Comparison of ENCODE assay signal across 18 cellular contexts in genomic region chrX:69150294-69150960, GRCh38. TPM values are rescaled to one million over a fixed set of nuclear protein-coding genes. Genes with fewer than 3 reads are reported as not detected.
DNase-seq lines count a peak whose midpoint lies in the region; ATAC-seq, FAIRE-seq and TF ChIP-seq lines count a peak whose summit lies in the region.
"Had no signal": no experiment of that assay in that cellular context is flagged by ENCODE, and none has a peak within 500 bp of the region (broad histone marks: within the 10 kb centered on the region; RNA-seq: fewer than 3 reads in every experiment).

No MANE protein-coding gene starts in this region.

- peak overlapping the region; percentile 60 for H3K9ac ChIP-seq in ES-I3 (ENCODE audit: low read depth, low read length)
- H3K9ac ChIP-seq in H1 (replicated peaks in 1 of 4; ENCODE audit: extremely low read depth in 1 of 4, low read depth in 3 of 4, low read length in 3 of 4) = peak overlapping the region in 3 of 4 experiments; percentile 8 to 34 (median 30); a peak in 3 of 7 replicates
- H3K9ac ChIP-seq in neural progenitor cell = no peak overlapping the region

- H2BK15ac ChIP-seq in H1 (ENCODE audit: low read length) = no peak overlapping the region

- peak overlapping the region; percentile 98 for H2BK5ac ChIP-seq in H1 (ENCODE audit: low read depth, low read length)

- H3K4me1 Mint-ChIP-seq in neural progenitor cell (peaks cover 50% of the 10 kb centered on the region), T-cell (no peaks in the 10 kb centered on the region)
- H3K4me1 Mint-ChIP-seq: naive thymus-derived CD4-positive, alpha-beta T cell had no signal

- TF ChIP-seq EP300 in H1 (IDR thresholded peaks at IDR 0.05; ENCODE audit: borderline replicate concordance in 1 of 2, low read depth in 2 of 2, low read length in 2 of 2) = no peak

- H4K5ac ChIP-seq in H1 (ENCODE audit: insufficient read length, low read depth, low read length) = peak overlapping the region; percentile 83

- H3K27me3 Mint-ChIP-seq in neural progenitor cell (ENCODE audit: insufficient read depth, low read depth) (peaks cover 5% of the 10 kb centered on the region), T-cell (peaks cover 2 to 28% of the 10 kb centered on the region in 2 donors)

- H3K27me3 ChIP-seq in H1 (replicated peaks in 1 of 4; ENCODE audit: control insufficient read depth in 3 of 4, extremely low read depth in 1 of 4, insufficient read depth in 3 of 4, low read length in 3 of 4) = no peaks in the 10 kb centered on the region
- H3K27me3 ChIP-seq in neural progenitor cell = no peaks in the 10 kb centered on the region
- H3K27me3 ChIP-seq: Peyer's patch had no signal

- no peak overlapping the region for H3K4ac ChIP-seq in H1 (replicated peaks; ENCODE audit: insufficient read length, low read depth, low read length)

- CTCF ChIA-PET in H1 (lab: Charles Lee; ENCODE audit: partially characterized antibody) = interaction anchor here (1.8 kb wide), 1 partner anchor 72 kb away, joined by 9 read pairs; no protein-coding TSS in a partner anchor
- CTCF ChIA-PET in T-cell (lab: Charles Lee) = no interaction called here

- H3F3A ChIP-seq in neural progenitor cell (ENCODE audit: low read depth) = peaks cover 35% of the 10 kb centered on the region

- no peaks in the 10 kb centered on the region for H4K20me1 ChIP-seq in H1 (replicated peaks in 1 of 2; ENCODE audit: control insufficient read depth in 1 of 2, insufficient read depth in 2 of 2, low read length in 2 of 2)
- no peaks in the 10 kb centered on the region for H4K20me1 ChIP-seq in neural progenitor cell (ENCODE audit: low read depth)

- no peak for TF ChIP-seq POLR2A in H1 (IDR thresholded peaks at IDR 0.05; ENCODE audit: control extremely low read depth in 1 of 2, low read depth in 2 of 2, low read length in 2 of 2)

- 0 out of 2 replicates have a peak overlapping the region, but pooled peaks have one; percentile 39 for H2AK5ac ChIP-seq in H1 (ENCODE audit: low read depth, low read length)

- no peak overlapping the region for H2BK20ac ChIP-seq in H1 (ENCODE audit: low read length)

- no peaks in the 10 kb centered on the region for H3K9me3 ChIP-seq in ES-I3 (ENCODE audit: control insufficient read depth, insufficient read depth, low read length)
- no peaks in the 10 kb centered on the region for H3K9me3 ChIP-seq in H1 (ENCODE audit: insufficient read depth in 2 of 2, low read depth in 1 of 2, low read length in 1 of 2)
- H3K9me3 ChIP-seq in neural progenitor cell (ENCODE audit: low read depth) = no peaks in the 10 kb centered on the region
- H3K9me3 ChIP-seq: Peyer's patch had no signal

- peak overlapping the region; percentile 87 for H2BK120ac ChIP-seq in H1 (replicated peaks; ENCODE audit: low read depth, low read length)

- H3K4me2 ChIP-seq in H1 (ENCODE audit: insufficient read depth in 1 of 2, low read depth in 2 of 2, low read length in 2 of 2) (peak overlapping the region; percentile 65 to 75), neural progenitor cell (peak overlapping the region; percentile 68)

- H3K79me1 ChIP-seq in H1 (ENCODE audit: low read depth, low read length) = no peaks in the 10 kb centered on the region

- no peaks in the 10 kb centered on the region for H3K79me2 ChIP-seq in H1 (ENCODE audit: control insufficient read depth in 1 of 2, insufficient read depth in 2 of 2, low read length in 2 of 2)
- H3K79me2 ChIP-seq in neural progenitor cell (ENCODE audit: low read depth) = no peaks in the 10 kb centered on the region

- FAIRE-seq in H1 (lab: Jason Lieb, UNC) = peak; percentile 78

- peak overlapping the region; percentile 85 for H3K27ac ChIP-seq in H1 (ENCODE audit: low read depth, low read length)
- H3K27ac ChIP-seq in neural progenitor cell = no peak overlapping the region
- H3K27ac ChIP-seq: coronary artery, HL-60, Peyer's patch had no signal

- peak overlapping the region; percentile 84; the same call in 1 of the 2 replicates for H2BK12ac ChIP-seq in H1 (ENCODE audit: low read depth, low read length)

- H4K8ac ChIP-seq in H1 (ENCODE audit: extremely low read depth, insufficient read depth, low read length) = peak overlapping the region; percentile 83; the same call in 1 of the 2 replicates

- ATAC-seq in HG02981 (IDR thresholded peaks at IDR 0.05; ENCODE audit: unreplicated experiment) = no peak
- no peak for ATAC-seq in HG02885 (IDR thresholded peaks at IDR 0.05; ENCODE audit: poor library complexity, unreplicated experiment)
- ATAC-seq in T-cell (replicated peaks in 1 of 4) = no peak
- ATAC-seq: activated CD8-positive, alpha-beta T cell treated with anti-CD3 and anti-CD28 coated beads for 36 hours; naive thymus-derived CD4-positive, alpha-beta T cell had no signal

- POLR2A ChIA-PET in H1 (lab: Charles Lee; ENCODE audit: partially characterized antibody) (interaction anchor here (0.8 to 2.4 kb wide), 5 partner anchors 9 to 321 kb away, joined by 3 to 13 read pairs (median 4); partner anchors contain the start of genes EFNB1 and PJA1), T-cell (lab: Charles Lee) (no interaction called here)

- WGBS in H1 (ENCODE audit: extremely low coverage in 1 of 2, insufficient coverage in 1 of 2, insufficient read length in 1 of 2, insufficient replicate concordance in 2 of 2, low coverage in 1 of 2, low lambda C conversion rate in 2 of 2, missing lambda C conversion rate in 1 of 2), 2 experiments = 20% methylated on average over 8 of the region's 11 CpGs; no CpG with 5 or more reads in 1 of the 2 experiments

- H3K4me3 Mint-ChIP-seq in neural progenitor cell (peak overlapping the region; percentile 21), T-cell (no peak overlapping the region)
- H3K4me3 Mint-ChIP-seq: activated CD8-positive, alpha-beta T cell treated with anti-CD3 and anti-CD28 coated beads for 36 hours; naive thymus-derived CD4-positive, alpha-beta T cell had no signal

- no peak overlapping the region for H3K14ac ChIP-seq in H1 (ENCODE audit: insufficient read length)

- H3K18ac ChIP-seq in H1 (ENCODE audit: extremely low read depth, low read length) = peak overlapping the region; percentile 93

- no peaks in the 10 kb centered on the region for H3K36me3 Mint-ChIP-seq in neural progenitor cell
- H3K36me3 Mint-ChIP-seq in T-cell = no peaks in the 10 kb centered on the region
- H3K36me3 Mint-ChIP-seq: naive thymus-derived CD4-positive, alpha-beta T cell had no signal

- peaks cover 1% of the 10 kb centered on the region; the same call in 1 of the 2 replicates for H3K23me2 ChIP-seq in H1 (ENCODE audit: low read depth, low read length)

- H3K4me1 ChIP-seq in ES-I3 (ENCODE audit: insufficient read depth, low read length) (peaks cover 57% of the 10 kb centered on the region), H1 (replicated peaks in 1 of 4; ENCODE audit: control insufficient read depth in 3 of 4, insufficient read depth in 4 of 4, low read length in 3 of 4) (peaks cover 4 to 24% (median 17%) of the 10 kb centered on the region in 4 experiments; a peak in 6 of 7 replicates), neural progenitor cell (peaks cover 14% of the 10 kb centered on the region)
- H3K4me1 ChIP-seq: Peyer's patch had no signal

- H3K23ac ChIP-seq in H1 (ENCODE audit: insufficient read length) = no peak overlapping the region

- H3K56ac ChIP-seq in H1 (replicated peaks; ENCODE audit: insufficient read length, low read depth, low read length) = peak overlapping the region; percentile 79

- DNase-seq in LoVo (ENCODE audit: low spot score) = peak; percentile 1
- no peak for DNase-seq in H1 (ENCODE audit: low read depth in 1 of 2, low spot score in 2 of 2)
- DNase-seq in neural progenitor cell (ENCODE audit: low spot score) = no peak
- DNase-seq in stimulated activated naive CD4-positive, alpha-beta T cell (lab: John Stamatoyannopoulos, UW) = no peak
- no peak for DNase-seq in T-cell
- DNase-seq: activated CD8-positive, alpha-beta T cell treated with anti-CD3 and anti-CD28 coated beads for 36 hours; hypothalamus; naive thymus-derived CD4-positive, alpha-beta T cell; NCI-H1694 treated with DMSO at 0.1 percent for 48 hours; NCI-H524 treated with DMSO at 0.1 percent for 48 hours; Peyer's patch; SW 1271 had no signal

- TF ChIP-seq CTCF in H1 (IDR thresholded peaks at IDR 0.05; ENCODE audit: control extremely low read depth in 1 of 3, insufficient read depth in 1 of 3, low read depth in 1 of 3, low read length in 3 of 3) = no peak
- no peak for TF ChIP-seq CTCF in neural progenitor cell (IDR thresholded peaks at IDR 0.05)

- H2AFZ ChIP-seq in H1 (ENCODE audit: low read length) = no peak overlapping the region
- no peak overlapping the region for H2AFZ ChIP-seq in neural progenitor cell (replicated peaks)

- H3K4me3 ChIP-seq in H1 (ENCODE audit: extremely low read depth in 1 of 4, insufficient read depth in 2 of 4, low read depth in 3 of 4, low read length in 4 of 4) = peak overlapping the region in 2 of 4 experiments; percentile 22 to 49; a peak in 5 of 8 replicates
- no peak overlapping the region for H3K4me3 ChIP-seq in neural progenitor cell
- H3K4me3 ChIP-seq: coronary artery, Peyer's patch had no signal

- H3K36me3 ChIP-seq in ES-I3 (ENCODE audit: insufficient read depth, low read length) = no peaks in the 10 kb centered on the region
- H3K36me3 ChIP-seq in H1 (ENCODE audit: control insufficient read depth in 2 of 4, insufficient read depth in 4 of 4, low read length in 3 of 4) = no peaks in the 10 kb centered on the region
- no peaks in the 10 kb centered on the region for H3K36me3 ChIP-seq in neural progenitor cell
- H3K36me3 ChIP-seq: Peyer's patch had no signal

- TF ChIP-seq RAD21 in H1 (IDR thresholded peaks at IDR 0.05 in 1 of 2, conservative IDR thresholded peaks at IDR 0.05 in 1 of 2; ENCODE audit: low read depth in 2 of 2, low read length in 2 of 2) = no peak

- H3K9me3 Mint-ChIP-seq in neural progenitor cell (peaks cover 4% of the 10 kb centered on the region), T-cell (no peaks in the 10 kb centered on the region)
- H3K9me3 Mint-ChIP-seq: activated CD8-positive, alpha-beta T cell treated with anti-CD3 and anti-CD28 coated beads for 36 hours; activated T-helper 2 cell treated with anti-CD3 and anti-CD28 coated beads, Interferon-gamma antibody, Interleukin-2, Interleukin-4, amounts not matched to agents 10 μg/mL and 5 μg/mL and 100 μg/mL, durations not matched to agents 14 hours and 24 hours and 36 hours; naive thymus-derived CD4-positive, alpha-beta T cell had no signal

- H4K91ac ChIP-seq in H1 (replicated peaks; ENCODE audit: insufficient read length, low read length) = peak overlapping the region; percentile 91

- H3K27ac Mint-ChIP-seq in neural progenitor cell = peak overlapping the region; percentile 78
- no peak overlapping the region for H3K27ac Mint-ChIP-seq in T-cell
- H3K27ac Mint-ChIP-seq: activated CD8-positive, alpha-beta T cell treated with anti-CD3 and anti-CD28 coated beads for 36 hours; activated T-helper 2 cell treated with anti-CD3 and anti-CD28 coated beads, Interferon-gamma antibody, Interleukin-2, Interleukin-4, amounts not matched to agents 10 μg/mL and 5 μg/mL and 100 μg/mL, durations not matched to agents 14 hours and 24 hours and 36 hours; naive thymus-derived CD4-positive, alpha-beta T cell had no signal

RNA-seq across cellular contexts. Expression of gene PJA1, which starts 14.8 kb away (rescaled TPM):
- total RNA-seq in H1 (2021; fragmentation: NEBNext Ultra II Directional; extraction: Animal tissue kit (Norgen Biotek cat#: 25700)) = 34.9 and 37.0 TPM in 2 replicates
- 25.7 and 26.8 TPM in 2 replicates for polyA plus RNA-seq in H1 (2011; rRNA removed)
- polyA plus RNA-seq in H1 (2011; cell fraction: cytosol; rRNA removed) = 33.0 TPM
- polyA plus RNA-seq in H1 (2011; cell fraction: nucleus; rRNA removed) = 28.4 TPM
- 39.6 to 41.5 TPM (median 40.5 TPM) in 4 replicates for polyA plus RNA-seq in H1 (2012, experiment 1 of 2)
- 18.2 TPM for polyA plus RNA-seq in H1 (2012, experiment 2 of 2)
- 39.3 TPM for polyA plus RNA-seq in H1 (2013, experiment 1 of 2)
- 40.0 TPM for polyA plus RNA-seq in H1 (2013, experiment 2 of 2)
- polyA minus RNA-seq in H1 (2011; rRNA and poly(A)+ RNA removed) = 34.9 and 41.8 TPM in 2 replicates
- 12.9 TPM for polyA minus RNA-seq in H1 (2011; cell fraction: cytosol; rRNA and poly(A)+ RNA removed)
- polyA minus RNA-seq in H1 (2011; cell fraction: nucleus; rRNA and poly(A)+ RNA removed) = 9.8 TPM
- total RNA-seq in neural progenitor cell (ENCODE audit: low replicate concordance) = 53.6 and 62.1 TPM in 2 replicates
- total RNA-seq in T-cell = 10 to 100 TPM; 23.8 to 32.2 (median 26.8) TPM
